ENCODE assay signal across 9 cellular contexts in the genomic region with DNA sequence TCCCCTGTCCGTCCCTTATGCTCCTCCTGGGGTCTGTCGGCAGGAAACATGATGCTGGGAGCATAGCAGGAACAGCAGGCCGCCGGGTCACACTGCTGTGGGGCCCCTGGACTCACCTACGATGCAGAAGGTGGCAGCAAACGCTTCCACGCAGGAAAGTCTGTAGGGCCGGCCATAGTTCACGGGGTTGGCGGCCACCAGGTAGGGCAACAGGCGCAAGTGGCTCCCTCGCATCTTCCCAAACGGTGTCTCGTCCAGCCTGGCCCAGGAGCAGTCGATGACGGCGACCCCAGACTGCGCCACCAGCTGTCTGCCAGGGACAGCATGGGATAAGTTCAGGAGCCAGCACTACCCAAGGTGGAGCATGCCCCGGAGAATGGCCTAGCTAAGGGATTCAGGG. TPM values are rescaled to one million over a fixed set of nuclear protein-coding genes. Genes with fewer than 3 reads are reported as not detected.
A peak's percentile ranks its signal among the peaks of the same experiment; 100 is the strongest.
DNase-seq lines count a peak whose midpoint lies in the region; ATAC-seq and TF ChIP-seq lines count a peak whose summit lies in the region.
"Had no signal": no experiment of that assay in that cellular context is flagged by ENCODE, and none has a peak within 500 bp of the region (broad histone marks: within the 10 kb centered on the region; RNA-seq: fewer than 3 reads in every experiment).

No MANE protein-coding gene starts in this region.

- no peak for DNase-seq in Calu3
- no peak for DNase-seq in Panc1 (ENCODE audit: low read depth, low spot score)
- no peak for DNase-seq in stimulated activated CD8-positive, alpha-beta memory T cell treated with anti-CD3 and anti-CD28 coated beads, Interleukin-4, amount 100 ng/mL, for 48 hours
- DNase-seq: NCI-H2081 treated with DMSO at 0.1 percent for 48 hours had no signal

- peak overlapping the region; percentile 93 for H3K4me2 ChIP-seq in parathyroid adenoma (ENCODE audit: low read length)

- H3K9me3 ChIP-seq in Panc1 (ENCODE audit: control insufficient read depth, insufficient read depth, low read depth, low read length) (no peaks in the 10 kb centered on the region), esophagus (ENCODE audit: control insufficient read depth in 2 of 2, insufficient read depth in 1 of 2, low read depth in 1 of 2, low read length in 1 of 2) (no peaks in the 10 kb centered on the region), parathyroid adenoma (ENCODE audit: control insufficient read depth, low read length) (no peaks in the 10 kb centered on the region)

- POLR2A ChIA-PET in Panc1 (lab: Charles Lee) = no interaction called here

- WGBS in esophagus, 2 donors = 71 to 80% methylated on average over 19 of the region's 19 CpGs

- no peaks in the 10 kb centered on the region for H3K27me3 ChIP-seq in Panc1 (ENCODE audit: control insufficient read depth, insufficient read depth, low read length)
- no peaks in the 10 kb centered on the region for H3K27me3 ChIP-seq in esophagus (ENCODE audit: control insufficient read depth in 1 of 2, insufficient read depth in 2 of 2, low read length in 2 of 2)
- H3K27me3 ChIP-seq in parathyroid adenoma (ENCODE audit: control insufficient read depth, insufficient read depth, low read length) = no peaks in the 10 kb centered on the region

- H3K4me3 ChIP-seq in Panc1 (ENCODE audit: low read depth in 2 of 2, low read length in 2 of 2) (peak overlapping the region; percentile 86 to 94), esophagus (ENCODE audit: low read depth in 1 of 2, low read length in 2 of 2) (peak overlapping the region; percentile 78 to 83), parathyroid adenoma (ENCODE audit: low read depth, low read length) (peak overlapping the region; percentile 67)

- H3K79me2 ChIP-seq in parathyroid adenoma = peaks cover 39% of the 10 kb centered on the region

- H3K27ac ChIP-seq in Panc1 (ENCODE audit: low read length) = peak overlapping the region; percentile 78
- no peak overlapping the region for H3K27ac ChIP-seq in esophagus (ENCODE audit: low read depth in 2 of 2, low read length in 1 of 2)
- H3K27ac ChIP-seq in parathyroid adenoma = no peak overlapping the region

- BruUV-seq in Calu3 (replicated peaks; lab: Mats Ljungman, UMichigan) (TSS peak; percentile 54), Panc1 (replicated peaks; lab: Mats Ljungman, UMichigan) (no TSS peak)

- H3K9me3 Mint-ChIP-seq in Calu3 (ENCODE audit: low read depth, unreplicated experiment) = no peaks in the 10 kb centered on the region

- H3K27ac Mint-ChIP-seq in Calu3 (ENCODE audit: unreplicated experiment) = no peak overlapping the region

- H3K36me3 ChIP-seq in Panc1 (ENCODE audit: control insufficient read depth, insufficient read depth, low read length) = peaks cover 8% of the 10 kb centered on the region; the same call in 1 of the 2 replicates
- peaks cover 0 to 17% of the 10 kb centered on the region in 2 donors for H3K36me3 ChIP-seq in esophagus (ENCODE audit: control insufficient read depth in 2 of 2, insufficient read depth in 2 of 2, low read length in 1 of 2)
- no peaks in the 10 kb centered on the region for H3K36me3 ChIP-seq in parathyroid adenoma (ENCODE audit: control insufficient read depth, insufficient read depth, low read length)

- H3K4me1 ChIP-seq in Panc1 (ENCODE audit: control insufficient read depth, insufficient read depth, low read length) (peaks cover 11% of the 10 kb centered on the region), esophagus (ENCODE audit: control insufficient read depth in 2 of 2, insufficient read depth in 2 of 2, low read length in 1 of 2) (peaks cover 0 to 22% of the 10 kb centered on the region in 2 donors), parathyroid adenoma (peaks cover 12% of the 10 kb centered on the region)

- H3K36me3 Mint-ChIP-seq in Calu3 (ENCODE audit: insufficient read depth, unreplicated experiment) = peaks cover 61% of the 10 kb centered on the region

- in situ Hi-C loops in Panc1 (cut with HindIII; ENCODE audit: low pct_unique_long_range_greater_than_20kb, low sequenced_read_pairs) = no loop called here

- intact Hi-C loops in Calu3 (cut with micrococcal nuclease; ENCODE audit: unreplicated experiment) (no loop called here), Panc1 (cut with micrococcal nuclease; ENCODE audit: unreplicated experiment) (no loop called here)

- CTCF ChIA-PET in Calu3 (lab: Charles Lee) = interaction anchor here (1.5 kb wide), 1 partner anchor 19 kb away, joined by 3 read pairs; no protein-coding TSS in a partner anchor
- CTCF ChIA-PET in Panc1 (lab: Charles Lee) = no interaction called here

- no peak for ATAC-seq in Panc1
- ATAC-seq in GM18517 (IDR thresholded peaks at IDR 0.05; ENCODE audit: unreplicated experiment) = no peak
- no peak for ATAC-seq in HG02588 (IDR thresholded peaks at IDR 0.05; ENCODE audit: unreplicated experiment)
- ATAC-seq in HG03442 (IDR thresholded peaks at IDR 0.05; ENCODE audit: unreplicated experiment) = no peak

- H2AFZ ChIP-seq in parathyroid adenoma = no peak overlapping the region

- no peaks in the 10 kb centered on the region for H3K27me3 Mint-ChIP-seq in Calu3 (ENCODE audit: unreplicated experiment)

- peak overlapping the region; percentile 93 for H3K4me3 Mint-ChIP-seq in Calu3 (ENCODE audit: low read depth, unreplicated experiment)

- H3K4me1 Mint-ChIP-seq in Calu3 (ENCODE audit: low read depth, unreplicated experiment) = peaks cover 29% of the 10 kb centered on the region

- H3K9ac ChIP-seq in parathyroid adenoma = no peak overlapping the region

- no peak for TF ChIP-seq CTCF in Calu3 (IDR thresholded peaks at IDR 0.05; ENCODE audit: unreplicated experiment)
- no peak for TF ChIP-seq CTCF in Panc1 (IDR thresholded peaks at IDR 0.05)
- no peak for TF ChIP-seq CTCF in parathyroid adenoma (IDR thresholded peaks at IDR 0.05)

RNA-seq across cellular contexts. Expression of gene TSR3, which starts 1.0 kb away (rescaled TPM):
- total RNA-seq in Calu3 (2022) = 59.4 and 72.4 TPM in 2 replicates
- 89.7 TPM for total RNA-seq in Panc1 (2021; ENCODE audit: unreplicated experiment)
- polyA plus RNA-seq in Panc1 (2012; ENCODE audit: insufficient read length) = 149 TPM
- 10 to 100 TPM; 31.4 to 53.0 TPM for polyA plus RNA-seq in esophagus

RNA-seq across cellular contexts. Expression of gene GNPTG, which starts 1.0 kb away (rescaled TPM):
- total RNA-seq in Calu3 (2022) (63.9 and 80.2 TPM in 2 replicates), Panc1 (2021; ENCODE audit: unreplicated experiment) (62.5 TPM)
- 83.3 TPM for polyA plus RNA-seq in Panc1 (2012; ENCODE audit: insufficient read length)
- 10 to 100 TPM; 33.6 to 39.1 TPM for polyA plus RNA-seq in esophagus

RNA-seq across cellular contexts. Expression of gene BAIAP3, which starts 17.2 kb away (rescaled TPM):
- total RNA-seq in Calu3 (2022) (2.4 and 7.0 TPM in 2 replicates), Panc1 (2021; ENCODE audit: unreplicated experiment) (9.4 TPM)
- 8.2 TPM for polyA plus RNA-seq in Panc1 (2012; ENCODE audit: insufficient read length)
- 1 to 10 TPM; 1.2 to 2.7 TPM for polyA plus RNA-seq in esophagus

RNA-seq across cellular contexts. Expression of gene UBE2I, which starts 41.3 kb away (rescaled TPM):
- total RNA-seq in Calu3 (2022) = 261 and 271 TPM in 2 replicates
- total RNA-seq in Panc1 (2021; ENCODE audit: unreplicated experiment) = 198 TPM
- polyA plus RNA-seq in Panc1 (2012; ENCODE audit: insufficient read length) = 166 TPM
- polyA plus RNA-seq in esophagus = 10 to 100 TPM; 35.4 to 56.9 TPM
